Comparison of ENCODE assay signal across 8 cellular contexts in genomic region chr3:51500632-51501131, GRCh38. TPM values are rescaled to one million over a fixed set of nuclear protein-coding genes. Genes with fewer than 3 reads are reported as not detected.
DNase-seq lines count a peak whose midpoint lies in the region; ATAC-seq, FAIRE-seq and TF ChIP-seq lines count a peak whose summit lies in the region.

No MANE protein-coding gene starts in this region.

- peak overlapping the region; percentile 6; the same call in 1 of the 2 replicates for H3K4me3 ChIP-seq in GM12864 (ENCODE audit: low read depth, low read length)
- peak overlapping the region; percentile 21 for H3K4me3 ChIP-seq in WERI-Rb-1 (ENCODE audit: low read depth, low read length)

- no peak for DNase-seq in GM12864 (ENCODE audit: low read depth)
- DNase-seq in WERI-Rb-1, result no peak
- DNase-seq in foreskin keratinocyte, result no peak
- peak; percentile 62 for DNase-seq in sciatic nerve (ENCODE audit: low spot score)
- no peak for DNase-seq in CD1c-positive myeloid dendritic cell (ENCODE audit: extremely low spot score)
- no peak for DNase-seq in hepatic stellate cell (ENCODE audit: low spot score)
- no peak for DNase-seq in RCC 7860 (ENCODE audit: low spot score)

- ATAC-seq in foreskin keratinocyte (no peak), sciatic nerve (no peak), GM21381 (IDR thresholded peaks at IDR 0.05; ENCODE audit: unreplicated experiment) (no peak)

- FAIRE-seq in RCC 7860 (lab: Jason Lieb, UNC), result no peak

- no peak for TF ChIP-seq CTCF in GM12864 (IDR thresholded peaks at IDR 0.05; ENCODE audit: low read depth, low read length, missing control alignments)
- no peak for TF ChIP-seq CTCF in WERI-Rb-1 (IDR thresholded peaks at IDR 0.05; ENCODE audit: low read depth, low read length)
- TF ChIP-seq CTCF in foreskin keratinocyte (conservative IDR thresholded peaks at IDR 0.05), result no peak

- no peaks in the 10 kb centered on the region for H3K27me3 ChIP-seq in WERI-Rb-1 (ENCODE audit: insufficient read depth, low read depth, severe bottlenecking)
- H3K27me3 ChIP-seq in foreskin keratinocyte, result no peaks in the 10 kb centered on the region

- H3K9me3 ChIP-seq in WERI-Rb-1 (ENCODE audit: severe bottlenecking), result no peaks in the 10 kb centered on the region

- intact Hi-C loops in sciatic nerve (cut with DNase I), result loop anchor here (5.0 to 10.0 kb wide), 2 partner anchors 177 to 304 kb away; no protein-coding TSS in a partner anchor

- H3K36me3 ChIP-seq in WERI-Rb-1, result peaks cover 13% of the 10 kb centered on the region

- H3K4me1 ChIP-seq in foreskin keratinocyte, result no peaks in the 10 kb centered on the region

- H3K27ac ChIP-seq in WERI-Rb-1 (peak overlapping the region; percentile 35), foreskin keratinocyte (peak overlapping the region; percentile 45)

RNA-seq across cellular contexts. Expression of gene DCAF1, which starts 0.9 kb away (rescaled TPM):
- total RNA-seq in foreskin keratinocyte, result 19.8 and 22.4 TPM in 2 replicates
- polyA plus RNA-seq in foreskin keratinocyte, result 5.2 and 7.0 TPM in 2 replicates
- total RNA-seq in sciatic nerve, result 19.8 TPM

RNA-seq across cellular contexts. Expression of gene RAD54L2, which starts 37.8 kb away (rescaled TPM):
- total RNA-seq in foreskin keratinocyte (12.9 and 13.3 TPM in 2 replicates), sciatic nerve (30.3 TPM)
- polyA plus RNA-seq in foreskin keratinocyte, result 2.1 and 2.4 TPM in 2 replicates
